ENCODE assay signal across 16 cellular contexts in genomic region chr1:222586842-222587241, GRCh38. TPM values are rescaled to one million over a fixed set of nuclear protein-coding genes. Genes with fewer than 3 reads are reported as not detected.
DNase-seq lines count a peak whose midpoint lies in the region; ATAC-seq and TF ChIP-seq lines count a peak whose summit lies in the region.
"Had no signal": no experiment of that assay in that cellular context is flagged by ENCODE, and none has a peak within 500 bp of the region (broad histone marks: within the 10 kb centered on the region; RNA-seq: fewer than 3 reads in every experiment).

No MANE protein-coding gene starts in this region.

- H3K27ac Mint-ChIP-seq in activated CD4-positive, alpha-beta T cell treated with anti-CD3 and anti-CD28 coated beads, Interleukin-2, amount 10 ng/mL, durations not matched to agents 24 days and 14 days = no peak overlapping the region
- peak overlapping the region; percentile 31 for H3K27ac Mint-ChIP-seq in memory B cell

- intact Hi-C loops in activated CD4-positive, alpha-beta T cell treated with anti-CD3 and anti-CD28 coated beads, Interleukin-2, amount 10 ng/mL, durations not matched to agents 24 days and 14 days (cut with micrococcal nuclease) = no loop called here
- intact Hi-C loops in PC-3 (cut with micrococcal nuclease) = no loop called here

- WGBS in upper lobe of left lung, 2 donors = 92 to 95% methylated on average over 2 of the region's 2 CpGs

- BruUV-seq in PC-3 (replicated peaks; lab: Mats Ljungman, UMichigan) = no TSS peak

- no peak for TF ChIP-seq POLR2A in upper lobe of left lung (IDR thresholded peaks at IDR 0.05)

- no peak overlapping the region for H3K27ac ChIP-seq in BLaER1 treated with 17β-estradiol and CSF1 and Interleukin-3, amounts not matched to agents 10 nM and 100 nM
- H3K27ac ChIP-seq in PC-3 (ENCODE audit: low read length) = no peak overlapping the region
- H3K27ac ChIP-seq in upper lobe of left lung = no peak overlapping the region
- H3K27ac ChIP-seq: C4-2B had no signal

- H3K9ac ChIP-seq in BLaER1 treated with 17β-estradiol and CSF1 and Interleukin-3, amounts not matched to agents 10 nM and 100 nM = no peak overlapping the region
- no peak overlapping the region for H3K9ac ChIP-seq in PC-3 (ENCODE audit: low read length)

- ATAC-seq in PC-3 (no peak), memory B cell (ENCODE audit: low read depth) (no peak), GM21423 (IDR thresholded peaks at IDR 0.05; ENCODE audit: unreplicated experiment) (no peak), upper lobe of left lung (ENCODE audit: low FRiP score in 2 of 2) (no peak)

- H3K4me3 ChIP-seq in BLaER1 treated with 17β-estradiol and CSF1 and Interleukin-3, amounts not matched to agents 10 nM and 100 nM = no peak overlapping the region
- H3K4me3 ChIP-seq in PC-3 (ENCODE audit: low read length) = peak overlapping the region; percentile 10; the same call in 1 of the 2 replicates
- no peak overlapping the region for H3K4me3 ChIP-seq in upper lobe of left lung
- H3K4me3 ChIP-seq: HAP-1 had no signal

- H3K4me3 Mint-ChIP-seq in activated CD4-positive, alpha-beta T cell treated with anti-CD3 and anti-CD28 coated beads, Interleukin-2, amount 10 ng/mL, durations not matched to agents 24 days and 14 days = peak overlapping the region; percentile 31
- no peak overlapping the region for H3K4me3 Mint-ChIP-seq in memory B cell

- H3K79me2 ChIP-seq in PC-3 (ENCODE audit: low read length) = peaks cover 77% of the 10 kb centered on the region

- no peak for TF ChIP-seq EP300 in upper lobe of left lung (IDR thresholded peaks at IDR 0.05)

- H3K4me1 ChIP-seq in BLaER1 treated with 17β-estradiol and CSF1 and Interleukin-3, amounts not matched to agents 10 nM and 100 nM = peaks cover 55 to 79% (median 72%) of the 10 kb centered on the region in 10 experiments
- H3K4me1 ChIP-seq in PC-3 (ENCODE audit: insufficient read depth, low read length) = peaks cover 51% of the 10 kb centered on the region
- peaks cover 16 to 23% (median 18%) of the 10 kb centered on the region in 4 donors for H3K4me1 ChIP-seq in upper lobe of left lung

- H3K4me1 Mint-ChIP-seq in activated CD4-positive, alpha-beta T cell treated with anti-CD3 and anti-CD28 coated beads, Interleukin-2, amount 10 ng/mL, durations not matched to agents 24 days and 14 days = peaks cover 36% of the 10 kb centered on the region
- peaks cover 44% of the 10 kb centered on the region for H3K4me1 Mint-ChIP-seq in memory B cell

- H3K9me2 ChIP-seq in PC-3 (replicated peaks; ENCODE audit: low read length) = no peaks in the 10 kb centered on the region

- peaks cover 6% of the 10 kb centered on the region for H3K9me3 Mint-ChIP-seq in activated CD4-positive, alpha-beta T cell treated with anti-CD3 and anti-CD28 coated beads, Interleukin-2, amount 10 ng/mL, durations not matched to agents 24 days and 14 days
- H3K9me3 Mint-ChIP-seq in memory B cell = no peaks in the 10 kb centered on the region

- peaks cover 7% of the 10 kb centered on the region for H3F3A ChIP-seq in PC-3 (ENCODE audit: low read length, unreplicated experiment)

- TF ChIP-seq CTCF in PC-3 (conservative IDR thresholded peaks at IDR 0.05; ENCODE audit: low read depth, low read length) (no peak), upper lobe of left lung (IDR thresholded peaks at IDR 0.05) (no peak)

- H3K27me3 ChIP-seq in BLaER1 treated with 17β-estradiol and CSF1 and Interleukin-3, amounts not matched to agents 10 nM and 100 nM = no peaks in the 10 kb centered on the region
- no peaks in the 10 kb centered on the region for H3K27me3 ChIP-seq in PC-3 (ENCODE audit: low read length)
- H3K27me3 ChIP-seq in upper lobe of left lung = no peaks in the 10 kb centered on the region

- peaks cover 1% of the 10 kb centered on the region for H3K27me3 Mint-ChIP-seq in activated CD4-positive, alpha-beta T cell treated with anti-CD3 and anti-CD28 coated beads, Interleukin-2, amount 10 ng/mL, durations not matched to agents 24 days and 14 days
- H3K27me3 Mint-ChIP-seq in memory B cell = no peaks in the 10 kb centered on the region

- no peaks in the 10 kb centered on the region for H4K20me1 ChIP-seq in BLaER1 treated with 17β-estradiol and CSF1 and Interleukin-3, amounts not matched to agents 10 nM and 100 nM
- no peaks in the 10 kb centered on the region for H4K20me1 ChIP-seq in PC-3 (ENCODE audit: low read length)

- 0 out of 22 replicates have a peak, but pooled peaks cover 0 to 5% (median 0%) of the 10 kb centered on the region in 11 experiments for H3K9me3 ChIP-seq in BLaER1 treated with 17β-estradiol and CSF1 and Interleukin-3, amounts not matched to agents 10 nM and 100 nM (replicated peaks in 1 of 11)
- H3K9me3 ChIP-seq in PC-3 (ENCODE audit: low read length) = no peaks in the 10 kb centered on the region
- H3K9me3 ChIP-seq in upper lobe of left lung = no peaks in the 10 kb centered on the region
- H3K9me3 ChIP-seq: HAP-1 had no signal

- H3K4me2 ChIP-seq in BLaER1 treated with 17β-estradiol and CSF1 and Interleukin-3, amounts not matched to agents 10 nM and 100 nM = peak overlapping the region in 6 of 11 experiments; percentile 27 to 81 (median 35); a peak in 10 of 22 replicates
- H3K4me2 ChIP-seq in PC-3 (ENCODE audit: low read length) = peak overlapping the region; percentile 41

- H3K36me3 Mint-ChIP-seq in activated CD4-positive, alpha-beta T cell treated with anti-CD3 and anti-CD28 coated beads, Interleukin-2, amount 10 ng/mL, durations not matched to agents 24 days and 14 days (ENCODE audit: low read depth) = peaks cover 40% of the 10 kb centered on the region
- H3K36me3 Mint-ChIP-seq in memory B cell = peaks cover 25% of the 10 kb centered on the region

- DNase-seq in activated CD4-positive, alpha-beta T cell treated with anti-CD3 and anti-CD28 coated beads, Interleukin-2, amount 10 ng/mL, durations not matched to agents 24 days and 14 days = no peak
- no peak for DNase-seq in activated CD4-positive, alpha-beta T cell treated with anti-CD3 and anti-CD28 coated beads for 4 hours
- DNase-seq in PC-3 = peak; percentile 20
- DNase-seq in memory B cell (ENCODE audit: low spot score in 2 of 2) = no peak
- no peak for DNase-seq in NCI-H69 (lab: John Stamatoyannopoulos, UW)
- no peak for DNase-seq in upper lobe of left lung
- DNase-seq: 8988T, Calu3, DMS79, NCI-H1436 treated with DMSO at 0.1 percent for 48 hours, NCI-H2227 treated with DMSO at 0.1 percent for 48 hours, NCI-H526 treated with DMSO at 0.1 percent for 48 hours had no signal

- H3K36me3 ChIP-seq in BLaER1 treated with 17β-estradiol and CSF1 and Interleukin-3, amounts not matched to agents 10 nM and 100 nM = peaks cover 17 to 63% (median 50%) of the 10 kb centered on the region in 11 experiments
- H3K36me3 ChIP-seq in PC-3 (ENCODE audit: low read depth, low read length) (peaks cover 41% of the 10 kb centered on the region), upper lobe of left lung (peaks cover 0 to 30% (median 3%) of the 10 kb centered on the region in 4 donors)

- no peak overlapping the region for H2AFZ ChIP-seq in PC-3 (ENCODE audit: low read length)

- CTCF ChIA-PET in PC-3 (lab: Charles Lee) = no interaction called here

- POLR2A ChIA-PET in PC-3 (lab: Charles Lee; ENCODE audit: unreplicated experiment) = no interaction called here

RNA-seq across cellular contexts. Expression of gene TAF1A, which starts 2.9 kb away (rescaled TPM):
- 23.1 and 24.4 TPM in 2 replicates for total RNA-seq in activated CD4-positive, alpha-beta T cell treated with anti-CD3 and anti-CD28 coated beads, Interleukin-2, amount 10 ng/mL, durations not matched to agents 24 days and 14 days
- total RNA-seq in PC-3 (2014; rRNA removed) = 27.9 and 29.4 TPM in 2 replicates
- total RNA-seq in upper lobe of left lung = 10 to 100 TPM in 1 of 6 donors, 1 to 10 TPM in 5; 1.6 to 12.0 (median 4.7) TPM

RNA-seq across cellular contexts. Expression of gene MIA3, which starts 31.1 kb away (rescaled TPM):
- total RNA-seq in activated CD4-positive, alpha-beta T cell treated with anti-CD3 and anti-CD28 coated beads, Interleukin-2, amount 10 ng/mL, durations not matched to agents 24 days and 14 days = 42.2 and 44.2 TPM in 2 replicates
- 50.8 and 69.3 TPM in 2 replicates for total RNA-seq in PC-3 (2014; rRNA removed)
- total RNA-seq in upper lobe of left lung = 10 to 100 TPM; 29.6 to 76.0 (median 58.2) TPM

RNA-seq across cellular contexts. Expression of gene HHIPL2, which starts 38.9 kb away (rescaled TPM):
- total RNA-seq in activated CD4-positive, alpha-beta T cell treated with anti-CD3 and anti-CD28 coated beads, Interleukin-2, amount 10 ng/mL, durations not matched to agents 24 days and 14 days = 0.19 and 0.82 TPM in 2 replicates
- total RNA-seq in PC-3 (2014; rRNA removed) (1.1 and 1.2 TPM in 2 replicates), upper lobe of left lung (1 to 10 TPM in 1 of 6 donors, under 1 TPM in 2, not detected in 3; 0.22 to 1.0 (median 0.76) TPM)
